Comparison of ENCODE assay signal across 8 cellular contexts in genomic region chr2:231464576-231465540, GRCh38. TPM values are rescaled to one million over a fixed set of nuclear protein-coding genes. Genes with fewer than 3 reads are reported as not detected.
DNase-seq lines count a peak whose midpoint lies in the region; ATAC-seq and TF ChIP-seq lines count a peak whose summit lies in the region.

No MANE protein-coding gene starts in this region.

- peak overlapping the region; percentile 100 for H3K9ac ChIP-seq in Karpas-422 (ENCODE audit: low read length)

- H3K79me2 ChIP-seq in Karpas-422 (ENCODE audit: low read length): peaks cover 43% of the 10 kb centered on the region

- peak overlapping the region; percentile 99 for H3K27ac ChIP-seq in CD4-positive, CD25-positive, alpha-beta regulatory T cell (ENCODE audit: insufficient read depth, low read length, poor library complexity, severe bottlenecking)
- H3K27ac ChIP-seq in Karpas-422 (ENCODE audit: low read length) (peak overlapping the region; percentile 74), heart right ventricle (peak overlapping the region; percentile 82 to 100 (median 96)), upper lobe of left lung (peak overlapping the region; percentile 95 to 99 (median 96))

- intact Hi-C loops in heart right ventricle (cut with DNase I): no loop called here
- intact Hi-C loops in posterior vena cava (cut with DNase I): loop anchor here in 1 of 2 donors (2.0 kb wide), 1 partner anchor 40 kb away; no protein-coding TSS in a partner anchor

- peak overlapping the region; percentile 88 for H3K4me2 ChIP-seq in Karpas-422 (ENCODE audit: low read depth, low read length, poor library complexity, severe bottlenecking)

- no peaks in the 10 kb centered on the region for H3K27me3 ChIP-seq in CD4-positive, CD25-positive, alpha-beta regulatory T cell (ENCODE audit: control insufficient read depth, insufficient read depth, low read length)
- no peaks in the 10 kb centered on the region for H3K27me3 ChIP-seq in Karpas-422 (ENCODE audit: low read length)
- H3K27me3 ChIP-seq in heart right ventricle: no peaks in the 10 kb centered on the region
- H3K27me3 ChIP-seq in upper lobe of left lung: no peaks in the 10 kb centered on the region

- peak; percentile 89 to 92 for ATAC-seq in CD4-positive, CD25-positive, alpha-beta regulatory T cell (ENCODE audit: low read depth in 2 of 2)
- ATAC-seq in GM19468 (IDR thresholded peaks at IDR 0.05; ENCODE audit: extremely low read depth, unreplicated experiment) (peak; percentile 4), SK-N-SH treated with all-trans-retinoic acid at 6 μM for 48 hours (peak; percentile 57), heart right ventricle (peak; percentile 96 to 98 (median 97)), upper lobe of left lung (ENCODE audit: low FRiP score in 2 of 2) (peak; percentile 98 to 99)
- ATAC-seq in activated naive CD8-positive, alpha-beta T cell treated with anti-CD3 and anti-CD28 coated beads, Interleukin-2, amount 10 ng/mL, durations not matched to agents 7 days and 5 days (ENCODE audit: low read depth): peak; percentile 25

- H2AFZ ChIP-seq in Karpas-422 (ENCODE audit: low read length): peak overlapping the region; percentile 55; the same call in 1 of the 2 replicates

- H3K27me3 Mint-ChIP-seq in CD4-positive, CD25-positive, alpha-beta regulatory T cell: no peaks in the 10 kb centered on the region
- no peaks in the 10 kb centered on the region for H3K27me3 Mint-ChIP-seq in activated naive CD8-positive, alpha-beta T cell treated with anti-CD3 and anti-CD28 coated beads, Interleukin-2, amount 10 ng/mL, durations not matched to agents 7 days and 5 days

- TF ChIP-seq POLR2A in upper lobe of left lung (IDR thresholded peaks at IDR 0.05): peak in 3 of 4 donors; percentile 6 to 19 (median 14)

- peaks cover 31% of the 10 kb centered on the region for H3K36me3 Mint-ChIP-seq in CD4-positive, CD25-positive, alpha-beta regulatory T cell
- peaks cover 34% of the 10 kb centered on the region for H3K36me3 Mint-ChIP-seq in activated naive CD8-positive, alpha-beta T cell treated with anti-CD3 and anti-CD28 coated beads, Interleukin-2, amount 10 ng/mL, durations not matched to agents 7 days and 5 days

- 2% methylated on average over 66 to 81 of the region's 81 CpGs for WGBS in heart right ventricle, 2 donors
- 0 to 4% methylated on average over 15 to 30 of the region's 81 CpGs for WGBS in upper lobe of left lung, 2 donors

- no peaks in the 10 kb centered on the region for H3K9me2 ChIP-seq in Karpas-422 (replicated peaks; ENCODE audit: insufficient read depth, low read length)

- no peaks in the 10 kb centered on the region for H3K9me3 ChIP-seq in CD4-positive, CD25-positive, alpha-beta regulatory T cell (ENCODE audit: control insufficient read depth in 2 of 2, low read length in 2 of 2)
- no peaks in the 10 kb centered on the region for H3K9me3 ChIP-seq in Karpas-422 (ENCODE audit: low read length)
- H3K9me3 ChIP-seq in heart right ventricle: no peaks in the 10 kb centered on the region
- H3K9me3 ChIP-seq in upper lobe of left lung: no peaks in the 10 kb centered on the region

- peaks cover 33% of the 10 kb centered on the region for H3K36me3 ChIP-seq in CD4-positive, CD25-positive, alpha-beta regulatory T cell (ENCODE audit: control insufficient read depth, insufficient read depth, low read length)
- H3K36me3 ChIP-seq in Karpas-422 (ENCODE audit: insufficient read depth, low read length) (peaks cover 42% of the 10 kb centered on the region), heart right ventricle (peaks cover 0 to 34% (median 27%) of the 10 kb centered on the region in 9 donors), upper lobe of left lung (peaks cover 18 to 32% (median 25%) of the 10 kb centered on the region in 4 donors)

- H4K20me1 ChIP-seq in Karpas-422 (ENCODE audit: insufficient read depth, low read depth, low read length): peaks cover 39% of the 10 kb centered on the region

- TF ChIP-seq CTCF in heart right ventricle (IDR thresholded peaks at IDR 0.05) (no peak), upper lobe of left lung (IDR thresholded peaks at IDR 0.05) (peak in 2 of 6 experiments; percentile 6 to 20)

- DNase-seq in CD4-positive, CD25-positive, alpha-beta regulatory T cell: peak; percentile 96 to 98 (median 96)
- DNase-seq in Karpas-422 (peak; percentile 98), heart right ventricle (peak; percentile 98 to 99), posterior vena cava (ENCODE audit: low spot score) (peak; percentile 100), upper lobe of left lung (peak in 1 of 2 donors; percentile 100)
- peak; percentile 98 for DNase-seq in activated naive CD8-positive, alpha-beta T cell treated with anti-CD3 and anti-CD28 coated beads, Interleukin-2, amount 10 ng/mL, durations not matched to agents 7 days and 5 days

- H3K4me3 Mint-ChIP-seq in CD4-positive, CD25-positive, alpha-beta regulatory T cell: peak overlapping the region; percentile 96 to 100 (median 98)
- H3K4me3 Mint-ChIP-seq in activated naive CD8-positive, alpha-beta T cell treated with anti-CD3 and anti-CD28 coated beads, Interleukin-2, amount 10 ng/mL, durations not matched to agents 7 days and 5 days: peak overlapping the region; percentile 99

- no peaks in the 10 kb centered on the region for H3K9me3 Mint-ChIP-seq in CD4-positive, CD25-positive, alpha-beta regulatory T cell
- H3K9me3 Mint-ChIP-seq in activated naive CD8-positive, alpha-beta T cell treated with anti-CD3 and anti-CD28 coated beads, Interleukin-2, amount 10 ng/mL, durations not matched to agents 7 days and 5 days: no peaks in the 10 kb centered on the region

- TF ChIP-seq EP300 in upper lobe of left lung (IDR thresholded peaks at IDR 0.05): no peak

- peak overlapping the region; percentile 67 for H3K4me3 ChIP-seq in CD4-positive, CD25-positive, alpha-beta regulatory T cell (ENCODE audit: low read depth, low read length)
- H3K4me3 ChIP-seq in Karpas-422 (ENCODE audit: low read length) (peak overlapping the region; percentile 87), heart right ventricle (peak overlapping the region; percentile 44 to 100 (median 86)), upper lobe of left lung (peak overlapping the region; percentile 18 to 96 (median 75))

- POLR2A ChIA-PET in activated naive CD8-positive, alpha-beta T cell treated with anti-CD3 and anti-CD28 coated beads, Interleukin-2, amount 10 ng/mL, durations not matched to agents 7 days and 5 days (lab: Charles Lee): interaction anchor here (0.5 to 4.1 kb wide), 28 partner anchors 8 to 1086 kb away, joined by 3 to 76 read pairs (median 4); partner anchors contain the start of genes COPS7B, EIF4E2, PDE6D and PTMA

- H3K4me1 Mint-ChIP-seq in CD4-positive, CD25-positive, alpha-beta regulatory T cell: peaks cover 24 to 59% (median 46%) of the 10 kb centered on the region in 4 donors
- H3K4me1 Mint-ChIP-seq in activated naive CD8-positive, alpha-beta T cell treated with anti-CD3 and anti-CD28 coated beads, Interleukin-2, amount 10 ng/mL, durations not matched to agents 7 days and 5 days: peaks cover 40% of the 10 kb centered on the region

- peaks cover 47% of the 10 kb centered on the region for H3K4me1 ChIP-seq in CD4-positive, CD25-positive, alpha-beta regulatory T cell (ENCODE audit: control insufficient read depth, insufficient read depth, low read length, poor library complexity, severe bottlenecking)
- peaks cover 24% of the 10 kb centered on the region for H3K4me1 ChIP-seq in Karpas-422 (ENCODE audit: low read length)
- H3K4me1 ChIP-seq in heart right ventricle: peaks cover 0 to 58% (median 32%) of the 10 kb centered on the region in 9 donors
- peaks cover 20 to 42% (median 36%) of the 10 kb centered on the region in 4 donors for H3K4me1 ChIP-seq in upper lobe of left lung

- H3K27ac Mint-ChIP-seq in CD4-positive, CD25-positive, alpha-beta regulatory T cell: peak overlapping the region; percentile 100
- peak overlapping the region; percentile 100 for H3K27ac Mint-ChIP-seq in activated naive CD8-positive, alpha-beta T cell treated with anti-CD3 and anti-CD28 coated beads, Interleukin-2, amount 10 ng/mL, durations not matched to agents 7 days and 5 days

TF ChIP-seq in SK-N-SH treated with all-trans-retinoic acid at 6 μM for 48 hours, 23 proteins besides CTCF, POLR2A, EP300 and RAD21:
- TF ChIP-seq ZFP3 (CRISPR knock-in tag; IDR thresholded peaks at IDR 0.05) (no peak), ZNF565 (CRISPR knock-in tag; conservative IDR thresholded peaks at IDR 0.05; ENCODE audit: low read depth) (no peak)

RNA-seq across cellular contexts. Expression of gene NCL, which starts 0.6 kb away (rescaled TPM):
- 435 TPM for total RNA-seq in CD4-positive, CD25-positive, alpha-beta regulatory T cell
- polyA plus RNA-seq in CD4-positive, CD25-positive, alpha-beta regulatory T cell: 100 to 1,000 TPM; 296 to 366 (median 316) TPM
- 200 and 291 TPM in 2 replicates for total RNA-seq in Karpas-422 (2014; rRNA removed; shearing (Covaris generic); ENCODE audit: low replicate concordance)
- 100 to 1,000 TPM; 461 to 462 TPM for total RNA-seq in activated naive CD8-positive, alpha-beta T cell treated with anti-CD3 and anti-CD28 coated beads, Interleukin-2, amount 10 ng/mL, durations not matched to agents 7 days and 5 days
- total RNA-seq in heart right ventricle (100 to 1,000 TPM; 237 to 363 (median 308) TPM), posterior vena cava (100 to 1,000 TPM; 341 to 448 TPM), upper lobe of left lung (100 to 1,000 TPM; 113 to 299 (median 194) TPM)
- polyA plus RNA-seq in heart right ventricle: 100 to 1,000 TPM; 127 to 171 TPM

Comparison
In these comparisons a context has a peak if more than half of its experiments do, and no peak if none do; other contexts are left out.
1. ATAC-seq: peak in every context shown above with its lines; median percentile 98 in upper lobe of left lung; 97 in heart right ventricle; 90 in CD4-positive, CD25-positive, alpha-beta regulatory T cell; 57 in SK-N-SH treated with all-trans-retinoic acid at 6 μM for 48 hours; 25 in activated naive CD8-positive, alpha-beta T cell treated with anti-CD3 and anti-CD28 coated beads, Interleukin-2, amount 10 ng/mL, durations not matched to agents 7 days and 5 days; 4 in GM19468.